ENCODE assay signal across 15 cellular contexts in genomic region chr17:82108038-82108998, GRCh38. TPM values are rescaled to one million over a fixed set of nuclear protein-coding genes. Genes with fewer than 3 reads are reported as not detected.
A peak's percentile ranks its signal among the peaks of the same experiment; 100 is the strongest.
DNase-seq lines count a peak whose midpoint lies in the region; ATAC-seq, FAIRE-seq and TF ChIP-seq lines count a peak whose summit lies in the region.
"Had no signal": no experiment of that assay in that cellular context is flagged by ENCODE, and none has a peak within 500 bp of the region (broad histone marks: within the 10 kb centered on the region; RNA-seq: fewer than 3 reads in every experiment).

No MANE protein-coding gene starts in this region.

- H3K36me3 Mint-ChIP-seq in CD4-positive, CD25-positive, alpha-beta regulatory T cell = no peaks in the 10 kb centered on the region
- peaks cover 2 to 7% (median 2%) of the 10 kb centered on the region in 3 experiments; a peak in 5 of 7 replicates for H3K36me3 Mint-ChIP-seq in H9 (ENCODE audit: insufficient read depth in 1 of 3, low read depth in 3 of 3)
- peaks cover 2% of the 10 kb centered on the region for H3K36me3 Mint-ChIP-seq in activated T-cell treated with anti-CD3 and anti-CD28 coated beads, Interleukin-2, amount 50 U/mL, for 4 hours (ENCODE audit: insufficient read depth)

- no peak for FAIRE-seq in H1 (lab: Jason Lieb, UNC)
- FAIRE-seq: islet of Langerhans had no signal

- H4K20me1 ChIP-seq in H9 (ENCODE audit: control insufficient read depth, insufficient read depth, insufficient read length) = no peaks in the 10 kb centered on the region
- peaks cover 0 to 2% of the 10 kb centered on the region in 2 experiments for H4K20me1 ChIP-seq in H1 (replicated peaks in 1 of 2; ENCODE audit: control insufficient read depth in 1 of 2, insufficient read depth in 2 of 2, low read length in 2 of 2)

- H3K4me1 ChIP-seq in CD4-positive, CD25-positive, alpha-beta regulatory T cell (ENCODE audit: control insufficient read depth, insufficient read depth, low read length, poor library complexity, severe bottlenecking) = peaks cover 30% of the 10 kb centered on the region
- H3K4me1 ChIP-seq in H9 (ENCODE audit: insufficient read depth, low read length) (no peaks in the 10 kb centered on the region; the same call in 1 of the 2 replicates), H1 (replicated peaks in 1 of 4; ENCODE audit: control insufficient read depth in 3 of 4, insufficient read depth in 4 of 4, low read length in 3 of 4) (peaks cover 0 to 30% (median 26%) of the 10 kb centered on the region in 4 experiments; a peak in 6 of 7 replicates), neuronal stem cell (ENCODE audit: control insufficient read depth in 2 of 2, insufficient read depth in 1 of 2, low read depth in 1 of 2, low read length in 2 of 2) (peaks cover 20 to 22% of the 10 kb centered on the region in 2 donors), body of pancreas (peaks cover 43% of the 10 kb centered on the region)

- H2BK12ac ChIP-seq in H9 (ENCODE audit: insufficient read length, low read depth, low read length) = no peak overlapping the region
- H2BK12ac ChIP-seq in H1 (ENCODE audit: low read depth, low read length) = 0 out of 2 replicates have a peak overlapping the region, but pooled peaks have one; percentile 17
- H2BK12ac ChIP-seq in neuronal stem cell (ENCODE audit: low read length) = no peak overlapping the region

- POLR2A ChIA-PET in H1 (lab: Charles Lee; ENCODE audit: partially characterized antibody) = interaction anchor here (0.5 to 2.6 kb wide), 8 partner anchors 8 to 145 kb away, joined by 3 to 14 read pairs (median 4); partner anchors contain the start of gene FASN

- intact Hi-C loops in body of pancreas (cut with DNase I) = no loop called here

- no peak overlapping the region for H2BK120ac ChIP-seq in H9 (ENCODE audit: low read depth, low read length, poor library complexity, severe bottlenecking)
- H2BK120ac ChIP-seq in H1 (replicated peaks; ENCODE audit: low read depth, low read length) = no peak overlapping the region
- no peak overlapping the region for H2BK120ac ChIP-seq in neuronal stem cell (ENCODE audit: low read depth, low read length)

- no peak for ATAC-seq in CD4-positive, CD25-positive, alpha-beta regulatory T cell (ENCODE audit: low read depth in 2 of 2)
- ATAC-seq in activated T-cell treated with anti-CD3 and anti-CD28 coated beads, Interleukin-2, amount 50 U/mL, for 4 hours = no peak
- ATAC-seq in body of pancreas = no peak
- ATAC-seq: foreskin keratinocyte had no signal

- H3K23me2 ChIP-seq in H9 (ENCODE audit: insufficient read length, low read depth, low read length, poor library complexity, severe bottlenecking) = no peaks in the 10 kb centered on the region
- H3K23me2 ChIP-seq in H1 (ENCODE audit: low read depth, low read length) = no peaks in the 10 kb centered on the region

- TF ChIP-seq EP300 in H1 (IDR thresholded peaks at IDR 0.05; ENCODE audit: borderline replicate concordance in 1 of 2, low read depth in 2 of 2, low read length in 2 of 2) = no peak

- H4K91ac ChIP-seq in H9 (ENCODE audit: insufficient read length, low read depth, low read length) = no peak overlapping the region
- no peak overlapping the region for H4K91ac ChIP-seq in H1 (replicated peaks; ENCODE audit: insufficient read length, low read length)
- H4K91ac ChIP-seq in neuronal stem cell (ENCODE audit: low read depth, low read length, poor library complexity) = peak overlapping the region; percentile 1

- H3K4me2 ChIP-seq in H9 (ENCODE audit: insufficient read depth, insufficient read length, low read length) (no peak overlapping the region), H1 (ENCODE audit: insufficient read depth in 1 of 2, low read depth in 2 of 2, low read length in 2 of 2) (no peak overlapping the region), neuronal stem cell (ENCODE audit: insufficient read depth, low read length, poor library complexity, severe bottlenecking) (no peak overlapping the region)

- no peak for TF ChIP-seq RAD21 in H1 (IDR thresholded peaks at IDR 0.05 in 1 of 2, conservative IDR thresholded peaks at IDR 0.05 in 1 of 2; ENCODE audit: low read depth in 2 of 2, low read length in 2 of 2)

- H3K18ac ChIP-seq in H9 (ENCODE audit: insufficient read length, low read depth, low read length) = no peak overlapping the region
- H3K18ac ChIP-seq in H1 (ENCODE audit: extremely low read depth, low read length) = peak overlapping the region; percentile 48; the same call in 1 of the 2 replicates
- H3K18ac ChIP-seq in neuronal stem cell (ENCODE audit: low read length) = peak overlapping the region; percentile 41

- H2BK5ac ChIP-seq in H9 (ENCODE audit: insufficient read length, low read length) (no peak overlapping the region), H1 (ENCODE audit: low read depth, low read length) (no peak overlapping the region), neuronal stem cell (ENCODE audit: low read length) (no peak overlapping the region)

- H3K23ac ChIP-seq in H9 (ENCODE audit: insufficient read length, low read depth, low read length) = no peak overlapping the region
- no peak overlapping the region for H3K23ac ChIP-seq in H1 (ENCODE audit: insufficient read length)
- peak overlapping the region; percentile 25 for H3K23ac ChIP-seq in neuronal stem cell (ENCODE audit: low read depth, low read length, poor library complexity)

- H4K5ac ChIP-seq in H9 (ENCODE audit: insufficient read length, low read depth, low read length) (no peak overlapping the region), H1 (ENCODE audit: insufficient read length, low read depth, low read length) (no peak overlapping the region)

- peaks cover 0 to 40% (median 8%) of the 10 kb centered on the region in 4 donors for H3K4me1 Mint-ChIP-seq in CD4-positive, CD25-positive, alpha-beta regulatory T cell
- peaks cover 22 to 45% of the 10 kb centered on the region in 2 experiments for H3K4me1 Mint-ChIP-seq in H9
- H3K4me1 Mint-ChIP-seq in activated T-cell treated with anti-CD3 and anti-CD28 coated beads, Interleukin-2, amount 50 U/mL, for 4 hours (ENCODE audit: low read depth) = peaks cover 26% of the 10 kb centered on the region

- H3T11ph ChIP-seq in H9 (ENCODE audit: low read length) = no peak overlapping the region

- no peaks in the 10 kb centered on the region for H3K9me3 Mint-ChIP-seq in CD4-positive, CD25-positive, alpha-beta regulatory T cell
- peaks cover 0 to 9% of the 10 kb centered on the region in 2 experiments; a peak in 2 of 5 replicates for H3K9me3 Mint-ChIP-seq in H9
- no peaks in the 10 kb centered on the region for H3K9me3 Mint-ChIP-seq in activated T-cell treated with anti-CD3 and anti-CD28 coated beads, Interleukin-2, amount 50 U/mL, for 4 hours
- H3K9me3 Mint-ChIP-seq: activated B cell treated with CpG ODN at 0.5 μM for 24 hours; activated T-cell treated with anti-CD3 and anti-CD28 coated beads, Interleukin-2, amount 50 U/mL, for 24 hours had no signal

- H3K79me1 ChIP-seq in H9 (ENCODE audit: insufficient read depth, low read depth, low read length, poor library complexity, severe bottlenecking) = no peaks in the 10 kb centered on the region
- H3K79me1 ChIP-seq in H1 (ENCODE audit: low read depth, low read length) = no peaks in the 10 kb centered on the region
- H3K79me1 ChIP-seq in neuronal stem cell (ENCODE audit: low read depth, low read length) = no peaks in the 10 kb centered on the region

- no CpG with 5 or more reads among the region's 36 CpGs for WGBS in H9 (ENCODE audit: extremely low coverage, insufficient read length, low lambda C conversion rate)
- 87% methylated on average over 34 of the region's 36 CpGs; no CpG with 5 or more reads in 1 of the 2 experiments for WGBS in H1 (ENCODE audit: extremely low coverage in 1 of 2, insufficient coverage in 1 of 2, insufficient read length in 1 of 2, insufficient replicate concordance in 2 of 2, low coverage in 1 of 2, low lambda C conversion rate in 2 of 2, missing lambda C conversion rate in 1 of 2), 2 experiments
- no CpG with 5 or more reads among the region's 36 CpGs for WGBS in neuronal stem cell (ENCODE audit: extremely low coverage in 2 of 2, insufficient read length in 2 of 2, insufficient replicate concordance in 1 of 2), 2 donors
- 85 to 87% methylated on average over 23 to 36 of the region's 36 CpGs for WGBS in body of pancreas, 2 donors

- H3K79me2 ChIP-seq in H9 (ENCODE audit: insufficient read depth, low read length) (no peaks in the 10 kb centered on the region), H1 (ENCODE audit: control insufficient read depth in 1 of 2, insufficient read depth in 2 of 2, low read length in 2 of 2) (no peaks in the 10 kb centered on the region)

- no peak overlapping the region for H2AFZ ChIP-seq in H9 (ENCODE audit: low read length)
- H2AFZ ChIP-seq in H1 (ENCODE audit: low read length) = no peak overlapping the region
- H2AFZ ChIP-seq in neuronal stem cell (ENCODE audit: low read length) = no peak overlapping the region

- no peak for DNase-seq in CD4-positive, CD25-positive, alpha-beta regulatory T cell
- DNase-seq in H9 = peak; percentile 39
- no peak for DNase-seq in H1 (ENCODE audit: low read depth in 1 of 2, low spot score in 2 of 2)
- no peak for DNase-seq in neuronal stem cell (ENCODE audit: low spot score)
- no peak for DNase-seq in activated T-cell treated with anti-CD3 and anti-CD28 coated beads, Interleukin-2, amount 50 U/mL, for 4 hours
- DNase-seq in kidney glomerular epithelial cell (lab: John Stamatoyannopoulos, UW) = no peak
- no peak for DNase-seq in body of pancreas
- DNase-seq in effector CD4-positive, alpha-beta T cell = no peak
- DNase-seq: activated B cell treated with CpG ODN at 0.5 μM for 24 hours; activated T-cell treated with anti-CD3 and anti-CD28 coated beads, Interleukin-2, amount 50 U/mL, for 24 hours; effector CD8-positive, alpha-beta T cell; foreskin keratinocyte; MM.1S had no signal

- no peak overlapping the region for H2BK20ac ChIP-seq in H9 (ENCODE audit: low read depth, low read length, poor library complexity, severe bottlenecking)
- H2BK20ac ChIP-seq in H1 (ENCODE audit: low read length) = no peak overlapping the region

- H3K27me3 ChIP-seq in CD4-positive, CD25-positive, alpha-beta regulatory T cell (ENCODE audit: control insufficient read depth, insufficient read depth, low read length) = no peaks in the 10 kb centered on the region
- no peaks in the 10 kb centered on the region for H3K27me3 ChIP-seq in H9 (ENCODE audit: insufficient read depth, low read length)
- H3K27me3 ChIP-seq in H1 (replicated peaks in 1 of 4; ENCODE audit: control insufficient read depth in 3 of 4, extremely low read depth in 1 of 4, insufficient read depth in 3 of 4, low read length in 3 of 4) = peaks cover 0 to 4% (median 0%) of the 10 kb centered on the region in 4 experiments; a peak in 2 of 7 replicates
- H3K27me3 ChIP-seq in neuronal stem cell (ENCODE audit: control insufficient read depth in 3 of 3, insufficient read depth in 3 of 3, low read depth in 1 of 3, low read length in 3 of 3) = no peaks in the 10 kb centered on the region
- no peaks in the 10 kb centered on the region for H3K27me3 ChIP-seq in body of pancreas
- H3K27me3 ChIP-seq: foreskin keratinocyte had no signal

- H3K4ac ChIP-seq in H9 (ENCODE audit: low read depth, low read length) (no peak overlapping the region), H1 (replicated peaks; ENCODE audit: insufficient read length, low read depth, low read length) (no peak overlapping the region), neuronal stem cell (ENCODE audit: low read length) (no peak overlapping the region)

- H4K8ac ChIP-seq in H9 (replicated peaks; ENCODE audit: insufficient read length, low read depth, low read length) = no peak overlapping the region
- H4K8ac ChIP-seq in H1 (ENCODE audit: extremely low read depth, insufficient read depth, low read length) = no peak overlapping the region
- H4K8ac ChIP-seq in neuronal stem cell (ENCODE audit: low read depth, low read length) = no peak overlapping the region

- H3K4me3 Mint-ChIP-seq in CD4-positive, CD25-positive, alpha-beta regulatory T cell = peak overlapping the region in 3 of 4 donors; percentile 24 to 48 (median 24)
- H3K4me3 Mint-ChIP-seq in H9 = no peak overlapping the region
- no peak overlapping the region for H3K4me3 Mint-ChIP-seq in activated T-cell treated with anti-CD3 and anti-CD28 coated beads, Interleukin-2, amount 50 U/mL, for 4 hours
- H3K4me3 Mint-ChIP-seq: activated B cell treated with CpG ODN at 0.5 μM for 24 hours had no signal

- H3K36me3 ChIP-seq in CD4-positive, CD25-positive, alpha-beta regulatory T cell (ENCODE audit: control insufficient read depth, insufficient read depth, low read length) = no peaks in the 10 kb centered on the region
- H3K36me3 ChIP-seq in H1 (ENCODE audit: control insufficient read depth in 2 of 4, insufficient read depth in 4 of 4, low read length in 3 of 4) = no peaks in the 10 kb centered on the region
- peaks cover 3 to 23% of the 10 kb centered on the region in 2 donors for H3K36me3 ChIP-seq in neuronal stem cell (replicated peaks in 1 of 2; ENCODE audit: control insufficient read depth in 2 of 2, insufficient read depth in 2 of 2, low read length in 2 of 2)
- H3K36me3 ChIP-seq in body of pancreas (replicated peaks in 1 of 2; ENCODE audit: insufficient read depth in 1 of 2, low read depth in 2 of 2) = no peaks in the 10 kb centered on the region

- H3K9ac ChIP-seq in H9 (ENCODE audit: extremely low read depth, insufficient read length, low read length) (no peak overlapping the region), H1 (replicated peaks in 1 of 4; ENCODE audit: extremely low read depth in 1 of 4, low read depth in 3 of 4, low read length in 3 of 4) (no peak overlapping the region; a peak in 1 of 7 replicates), neuronal stem cell (ENCODE audit: low read depth, low read length, poor library complexity) (peak overlapping the region; percentile 4)

- TF ChIP-seq CTCF in H9 (conservative IDR thresholded peaks at IDR 0.05) (no peak), H1 (IDR thresholded peaks at IDR 0.05; ENCODE audit: control extremely low read depth in 1 of 3, insufficient read depth in 1 of 3, low read depth in 1 of 3, low read length in 3 of 3) (no peak), body of pancreas (IDR thresholded peaks at IDR 0.05) (no peak)

- no peaks in the 10 kb centered on the region for H3K9me3 ChIP-seq in CD4-positive, CD25-positive, alpha-beta regulatory T cell (ENCODE audit: control insufficient read depth in 2 of 2, low read length in 2 of 2)
- H3K9me3 ChIP-seq in H9 (ENCODE audit: control insufficient read depth, low read depth, low read length) = no peaks in the 10 kb centered on the region
- H3K9me3 ChIP-seq in H1 (ENCODE audit: insufficient read depth in 2 of 2, low read depth in 1 of 2, low read length in 1 of 2) = no peaks in the 10 kb centered on the region
- no peaks in the 10 kb centered on the region for H3K9me3 ChIP-seq in neuronal stem cell (replicated peaks in 1 of 2; ENCODE audit: control insufficient read depth in 2 of 2, insufficient read depth in 1 of 2, low read depth in 1 of 2, low read length in 2 of 2)
- no peaks in the 10 kb centered on the region for H3K9me3 ChIP-seq in body of pancreas

- H3K56ac ChIP-seq in H9 (ENCODE audit: insufficient read length, low read depth, low read length) = no peak overlapping the region
- no peak overlapping the region for H3K56ac ChIP-seq in H1 (replicated peaks; ENCODE audit: insufficient read length, low read depth, low read length)

- H3K4me3 ChIP-seq in CD4-positive, CD25-positive, alpha-beta regulatory T cell (ENCODE audit: low read depth, low read length) = no peak overlapping the region
- H3K4me3 ChIP-seq in H1 (ENCODE audit: extremely low read depth in 1 of 4, insufficient read depth in 2 of 4, low read depth in 3 of 4, low read length in 4 of 4) (no peak overlapping the region), neuronal stem cell (ENCODE audit: low read length in 2 of 2) (no peak overlapping the region), body of pancreas (no peak overlapping the region)
- H3K4me3 ChIP-seq: skin epidermis had no signal

- H2AK5ac ChIP-seq in H9 (ENCODE audit: insufficient read length, low read length) (no peak overlapping the region), H1 (ENCODE audit: low read depth, low read length) (no peak overlapping the region), neuronal stem cell (ENCODE audit: low read depth, low read length) (peak overlapping the region; percentile 23)

- H3K14ac ChIP-seq in H9 (ENCODE audit: insufficient read depth, low read length) = no peak overlapping the region
- H3K14ac ChIP-seq in H1 (ENCODE audit: insufficient read length) = no peak overlapping the region
- no peak overlapping the region for H3K14ac ChIP-seq in neuronal stem cell (ENCODE audit: low read length)

- CTCF ChIA-PET in H1 (lab: Charles Lee; ENCODE audit: partially characterized antibody) = interaction anchor here (1.1 to 3.5 kb wide), 11 partner anchors 10 to 101 kb away, joined by 3 to 12 read pairs (median 4); no protein-coding TSS in a partner anchor

- H2BK15ac ChIP-seq in H9 (ENCODE audit: low read depth, low read length) (no peak overlapping the region), H1 (ENCODE audit: low read length) (no peak overlapping the region), neuronal stem cell (ENCODE audit: low read length) (peak overlapping the region; percentile 62)

- H3K27me3 Mint-ChIP-seq in CD4-positive, CD25-positive, alpha-beta regulatory T cell = no peaks in the 10 kb centered on the region
- peaks cover 61% of the 10 kb centered on the region for H3K27me3 Mint-ChIP-seq in H9 (ENCODE audit: low read depth)
- no peaks in the 10 kb centered on the region for H3K27me3 Mint-ChIP-seq in activated T-cell treated with anti-CD3 and anti-CD28 coated beads, Interleukin-2, amount 50 U/mL, for 4 hours (ENCODE audit: low read depth)
- H3K27me3 Mint-ChIP-seq: activated B cell treated with CpG ODN at 0.5 μM for 24 hours; activated T-cell treated with anti-CD3 and anti-CD28 coated beads, Interleukin-2, amount 50 U/mL, for 24 hours had no signal

- peak overlapping the region; percentile 2 to 98 (median 82) for H3K27ac Mint-ChIP-seq in CD4-positive, CD25-positive, alpha-beta regulatory T cell
- H3K27ac Mint-ChIP-seq in H9 = no peak overlapping the region
- H3K27ac Mint-ChIP-seq: activated B cell treated with CpG ODN at 0.5 μM for 24 hours had no signal

- TF ChIP-seq POLR2A in H1 (IDR thresholded peaks at IDR 0.05; ENCODE audit: control extremely low read depth in 1 of 2, low read depth in 2 of 2, low read length in 2 of 2) (no peak; a peak in 1 of 3 replicates), body of pancreas (IDR thresholded peaks at IDR 0.05) (no peak)

- no peak overlapping the region for H3K27ac ChIP-seq in CD4-positive, CD25-positive, alpha-beta regulatory T cell (ENCODE audit: insufficient read depth, low read length, poor library complexity, severe bottlenecking)
- H3K27ac ChIP-seq in H9 (ENCODE audit: insufficient read length, low read depth, low read length) (no peak overlapping the region), H1 (ENCODE audit: low read depth, low read length) (no peak overlapping the region), neuronal stem cell (replicated peaks; ENCODE audit: low read length) (no peak overlapping the region), body of pancreas (no peak overlapping the region)
- H3K27ac ChIP-seq: foreskin keratinocyte had no signal

RNA-seq across cellular contexts. Expression of gene FASN, which starts 10.3 kb away (rescaled TPM):
- 153 TPM for total RNA-seq in CD4-positive, CD25-positive, alpha-beta regulatory T cell
- under 1 TPM; 0.23 to 0.93 (median 0.59) TPM for polyA plus RNA-seq in CD4-positive, CD25-positive, alpha-beta regulatory T cell
- total RNA-seq in H9 (2021) = 420 and 433 TPM in 2 replicates
- 559 and 561 TPM in 2 replicates for total RNA-seq in H1 (2021; fragmentation: NEBNext Ultra II Directional; extraction: Animal tissue kit (Norgen Biotek cat#: 25700))
- 143 and 206 TPM in 2 replicates for polyA plus RNA-seq in H1 (2011; rRNA removed)
- 95.7 TPM for polyA plus RNA-seq in H1 (2011; cell fraction: cytosol; rRNA removed)
- polyA plus RNA-seq in H1 (2011; cell fraction: nucleus; rRNA removed) = 314 TPM
- polyA plus RNA-seq in H1 (2012, experiment 1 of 2) = 203 to 428 TPM (median 382 TPM) in 4 replicates
- polyA plus RNA-seq in H1 (2012, experiment 2 of 2) = 299 TPM
- 202 TPM for polyA plus RNA-seq in H1 (2013, experiment 1 of 2)
- polyA plus RNA-seq in H1 (2013, experiment 2 of 2) = 154 TPM
- 112 and 123 TPM in 2 replicates for polyA minus RNA-seq in H1 (2011; rRNA and poly(A)+ RNA removed)
- 386 TPM for polyA minus RNA-seq in H1 (2011; cell fraction: cytosol; rRNA and poly(A)+ RNA removed)
- polyA minus RNA-seq in H1 (2011; cell fraction: nucleus; rRNA and poly(A)+ RNA removed) = 183 TPM
- 128 TPM for polyA plus RNA-seq in neuronal stem cell (2013, experiment 1 of 2)
- 131 TPM for polyA plus RNA-seq in neuronal stem cell (2013, experiment 2 of 2)
- total RNA-seq in activated T-cell treated with anti-CD3 and anti-CD28 coated beads, Interleukin-2, amount 50 U/mL, for 4 hours = 100 to 1,000 TPM; 365 to 468 (median 403) TPM
- total RNA-seq in body of pancreas = 100 to 1,000 TPM in 1 of 2 donors, 10 to 100 TPM in 1; 16.3 to 388 TPM

RNA-seq across cellular contexts. Expression of gene DUS1L, which starts 42.7 kb away (rescaled TPM):
- total RNA-seq in CD4-positive, CD25-positive, alpha-beta regulatory T cell = 128 TPM
- 10 to 100 TPM; 49.3 to 91.5 (median 62.3) TPM for polyA plus RNA-seq in CD4-positive, CD25-positive, alpha-beta regulatory T cell
- total RNA-seq in H9 (2021) (103 and 104 TPM in 2 replicates), body of pancreas (100 to 1,000 TPM in 1 of 2 donors, 10 to 100 TPM in 1; 76.0 to 128 TPM)
- 68.0 and 69.1 TPM in 2 replicates for total RNA-seq in H1 (2021; fragmentation: NEBNext Ultra II Directional; extraction: Animal tissue kit (Norgen Biotek cat#: 25700))
- polyA plus RNA-seq in H1 (2011; rRNA removed) = 34.5 and 60.4 TPM in 2 replicates
- polyA plus RNA-seq in H1 (2011; cell fraction: cytosol; rRNA removed) = 66.5 TPM
- polyA plus RNA-seq in H1 (2011; cell fraction: nucleus; rRNA removed) = 317 TPM
- 43.1 to 60.5 TPM (median 57.0 TPM) in 4 replicates for polyA plus RNA-seq in H1 (2012, experiment 1 of 2)
- polyA plus RNA-seq in H1 (2012, experiment 2 of 2) = 60.6 TPM
- polyA plus RNA-seq in H1 (2013, experiment 1 of 2) = 38.5 TPM
- 36.1 TPM for polyA plus RNA-seq in H1 (2013, experiment 2 of 2)
- polyA minus RNA-seq in H1 (2011; rRNA and poly(A)+ RNA removed) = 19.1 and 24.6 TPM in 2 replicates
- polyA minus RNA-seq in H1 (2011; cell fraction: cytosol; rRNA and poly(A)+ RNA removed) = 27.5 TPM
- 58.5 TPM for polyA minus RNA-seq in H1 (2011; cell fraction: nucleus; rRNA and poly(A)+ RNA removed)
- polyA plus RNA-seq in neuronal stem cell (2013, experiment 1 of 2) = 33.5 TPM
- 31.8 TPM for polyA plus RNA-seq in neuronal stem cell (2013, experiment 2 of 2)
- total RNA-seq in activated T-cell treated with anti-CD3 and anti-CD28 coated beads, Interleukin-2, amount 50 U/mL, for 4 hours = 100 to 1,000 TPM; 323 to 369 (median 326) TPM

RNA-seq across cellular contexts. Expression of gene GPS1, which starts 56.6 kb away (rescaled TPM):
- total RNA-seq in CD4-positive, CD25-positive, alpha-beta regulatory T cell = 87.5 TPM
- 100 to 1,000 TPM; 128 to 170 (median 162) TPM for polyA plus RNA-seq in CD4-positive, CD25-positive, alpha-beta regulatory T cell
- 164 TPM in 2 replicates for total RNA-seq in H9 (2021)
- total RNA-seq in H1 (2021; fragmentation: NEBNext Ultra II Directional; extraction: Animal tissue kit (Norgen Biotek cat#: 25700)) = 153 and 157 TPM in 2 replicates
- 277 and 354 TPM in 2 replicates for polyA plus RNA-seq in H1 (2011; rRNA removed)
- polyA plus RNA-seq in H1 (2011; cell fraction: cytosol; rRNA removed) = 226 TPM
- 351 TPM for polyA plus RNA-seq in H1 (2011; cell fraction: nucleus; rRNA removed)
- polyA plus RNA-seq in H1 (2012, experiment 1 of 2) = 127 to 186 TPM (median 168 TPM) in 4 replicates
- polyA plus RNA-seq in H1 (2012, experiment 2 of 2) = 200 TPM
- 99.3 TPM for polyA plus RNA-seq in H1 (2013, experiment 1 of 2)
- 100 TPM for polyA plus RNA-seq in H1 (2013, experiment 2 of 2)
- polyA minus RNA-seq in H1 (2011; rRNA and poly(A)+ RNA removed) = 137 and 141 TPM in 2 replicates
- polyA minus RNA-seq in H1 (2011; cell fraction: cytosol; rRNA and poly(A)+ RNA removed) = 110 TPM
- 96.5 TPM for polyA minus RNA-seq in H1 (2011; cell fraction: nucleus; rRNA and poly(A)+ RNA removed)
- polyA plus RNA-seq in neuronal stem cell (2013, experiment 1 of 2) = 67.9 TPM
- polyA plus RNA-seq in neuronal stem cell (2013, experiment 2 of 2) = 66.6 TPM
- total RNA-seq in activated T-cell treated with anti-CD3 and anti-CD28 coated beads, Interleukin-2, amount 50 U/mL, for 4 hours = 100 to 1,000 TPM; 172 to 183 (median 177) TPM
- total RNA-seq in body of pancreas = 10 to 100 TPM; 63.0 to 86.4 TPM

RNA-seq across cellular contexts. Expression of gene RFNG, which starts 56.7 kb away (rescaled TPM):
- total RNA-seq in CD4-positive, CD25-positive, alpha-beta regulatory T cell = 35.1 TPM
- polyA plus RNA-seq in CD4-positive, CD25-positive, alpha-beta regulatory T cell = 1 to 10 TPM; 3.2 to 5.6 (median 4.4) TPM
- total RNA-seq in H9 (2021) (34.0 and 36.5 TPM in 2 replicates), body of pancreas (10 to 100 TPM; 37.9 to 43.1 TPM)
- 26.7 and 30.9 TPM in 2 replicates for total RNA-seq in H1 (2021; fragmentation: NEBNext Ultra II Directional; extraction: Animal tissue kit (Norgen Biotek cat#: 25700))
- 28.4 and 50.3 TPM in 2 replicates for polyA plus RNA-seq in H1 (2011; rRNA removed)
- 25.7 TPM for polyA plus RNA-seq in H1 (2011; cell fraction: cytosol; rRNA removed)
- polyA plus RNA-seq in H1 (2011; cell fraction: nucleus; rRNA removed) = 139 TPM
- polyA plus RNA-seq in H1 (2012, experiment 1 of 2) = 26.1 to 34.2 TPM (median 32.0 TPM) in 4 replicates
- 32.2 TPM for polyA plus RNA-seq in H1 (2012, experiment 2 of 2)
- polyA plus RNA-seq in H1 (2013, experiment 1 of 2) = 26.3 TPM
- polyA plus RNA-seq in H1 (2013, experiment 2 of 2) = 26.6 TPM
- 8.3 and 9.7 TPM in 2 replicates for polyA minus RNA-seq in H1 (2011; rRNA and poly(A)+ RNA removed)
- 15.2 TPM for polyA minus RNA-seq in H1 (2011; cell fraction: cytosol; rRNA and poly(A)+ RNA removed)
- polyA minus RNA-seq in H1 (2011; cell fraction: nucleus; rRNA and poly(A)+ RNA removed) = 23.8 TPM
- polyA plus RNA-seq in neuronal stem cell (2013, experiment 1 of 2) = 25.7 TPM
- 26.2 TPM for polyA plus RNA-seq in neuronal stem cell (2013, experiment 2 of 2)
- total RNA-seq in activated T-cell treated with anti-CD3 and anti-CD28 coated beads, Interleukin-2, amount 50 U/mL, for 4 hours = 10 to 100 TPM; 20.3 to 21.5 (median 20.4) TPM

Comparison
In these comparisons a context has a peak if more than half of its experiments do, and no peak if none do; other contexts are left out.
1. H3K27ac Mint-ChIP-seq: peak in CD4-positive, CD25-positive, alpha-beta regulatory T cell (3 of 3); none in H9 (0 of 3).
2. H3K4me3 Mint-ChIP-seq: peak in CD4-positive, CD25-positive, alpha-beta regulatory T cell (3 of 4); none in H9 (0 of 2) and activated T-cell treated with anti-CD3 and anti-CD28 coated beads, Interleukin-2, amount 50 U/mL, for 4 hours (single experiment).